Comparison of ENCODE assay signal across 8 cellular contexts in genomic region chr12:2796187-2796663, GRCh38. TPM values are rescaled to one million over a fixed set of nuclear protein-coding genes. Genes with fewer than 3 reads are reported as not detected.
DNase-seq lines count a peak whose midpoint lies in the region; ATAC-seq lines count a peak whose summit lies in the region.

No MANE protein-coding gene starts in this region.

- H3K9me3 ChIP-seq in ectodermal cell (ENCODE audit: control insufficient read depth, low read length), result no peaks in the 10 kb centered on the region

- DNase-seq in NCI-H146 treated with DMSO at 0.1 percent for 48 hours (lab: John Stamatoyannopoulos, UW; ENCODE audit: unreplicated experiment) (peak; percentile 58), NCI-H146 (lab: John Stamatoyannopoulos, UW) (no peak), NCI-H69 (lab: John Stamatoyannopoulos, UW) (peak; percentile 47), NCI-H1694 (lab: John Stamatoyannopoulos, UW) (no peak), LoVo (ENCODE audit: low spot score) (no peak), NCI-H1048 (lab: John Stamatoyannopoulos, UW) (no peak)
- DNase-seq in natural killer cell treated with Interleukin-12 subunit alpha and Interleukin-12 subunit beta and Interleukin-15 and Interleukin-18, amount 100 ng/mL, for 72 hours (ENCODE audit: low spot score), result no peak

- WGBS in ectodermal cell, 2 experiments, result 15 to 16% methylated on average over 14 of the region's 14 CpGs

- peaks cover 29% of the 10 kb centered on the region for H3K36me3 ChIP-seq in ectodermal cell (ENCODE audit: control insufficient read depth, insufficient read depth, low read length)

- H3K36me3 Mint-ChIP-seq in natural killer cell treated with Interleukin-12 subunit alpha and Interleukin-12 subunit beta and Interleukin-15 and Interleukin-18, amount 100 ng/mL, for 72 hours, result peaks cover 39% of the 10 kb centered on the region

- no peaks in the 10 kb centered on the region for H3K27me3 Mint-ChIP-seq in natural killer cell treated with Interleukin-12 subunit alpha and Interleukin-12 subunit beta and Interleukin-15 and Interleukin-18, amount 100 ng/mL, for 72 hours

- H3K9me3 Mint-ChIP-seq in natural killer cell treated with Interleukin-12 subunit alpha and Interleukin-12 subunit beta and Interleukin-15 and Interleukin-18, amount 100 ng/mL, for 72 hours, result no peaks in the 10 kb centered on the region

- H3K4me1 Mint-ChIP-seq in natural killer cell treated with Interleukin-12 subunit alpha and Interleukin-12 subunit beta and Interleukin-15 and Interleukin-18, amount 100 ng/mL, for 72 hours (ENCODE audit: low read depth in 2 of 2), result peaks cover 21 to 27% of the 10 kb centered on the region in 2 donors

- H3K4me3 ChIP-seq in ectodermal cell (ENCODE audit: insufficient read depth, low read depth, low read length), result peak overlapping the region; percentile 53

- H3K27me3 ChIP-seq in ectodermal cell (ENCODE audit: control insufficient read depth, insufficient read depth, low read length, poor library complexity, severe bottlenecking), result peaks cover 21% of the 10 kb centered on the region

- no peak overlapping the region for H3K27ac ChIP-seq in ectodermal cell (ENCODE audit: insufficient read depth, low read depth, low read length, poor library complexity, severe bottlenecking)

- H3K4me3 Mint-ChIP-seq in natural killer cell treated with Interleukin-12 subunit alpha and Interleukin-12 subunit beta and Interleukin-15 and Interleukin-18, amount 100 ng/mL, for 72 hours, result peak overlapping the region; percentile 99

- H3K4me1 ChIP-seq in ectodermal cell (ENCODE audit: control insufficient read depth, insufficient read depth, low read length), result no peaks in the 10 kb centered on the region

- H3K27ac Mint-ChIP-seq in natural killer cell treated with Interleukin-12 subunit alpha and Interleukin-12 subunit beta and Interleukin-15 and Interleukin-18, amount 100 ng/mL, for 72 hours, result peak overlapping the region; percentile 85

- ATAC-seq in natural killer cell treated with Interleukin-12 subunit alpha and Interleukin-12 subunit beta and Interleukin-15 and Interleukin-18, amount 100 ng/mL, for 72 hours, result no peak

RNA-seq across cellular contexts. Expression of gene FKBP4, which starts 1.5 kb away (rescaled TPM):
- 61.2 TPM for polyA plus RNA-seq in ectodermal cell (2013, experiment 1 of 4)
- polyA plus RNA-seq in ectodermal cell (2013, experiment 2 of 4), result 61.0 TPM
- polyA plus RNA-seq in ectodermal cell (2013, experiment 3 of 4), result 39.3 TPM
- polyA plus RNA-seq in ectodermal cell (2013, experiment 4 of 4), result 46.0 TPM
- total RNA-seq in natural killer cell treated with Interleukin-12 subunit alpha and Interleukin-12 subunit beta and Interleukin-15 and Interleukin-18, amount 100 ng/mL, for 72 hours, result 100 to 1,000 TPM in 1 of 2 donors, 10 to 100 TPM in 1; 92.1 to 181 TPM

RNA-seq across cellular contexts. Expression of gene ITFG2, which starts 16.2 kb away (rescaled TPM):
- 19.1 TPM for polyA plus RNA-seq in ectodermal cell (2013, experiment 1 of 4)
- polyA plus RNA-seq in ectodermal cell (2013, experiment 2 of 4), result 16.9 TPM
- polyA plus RNA-seq in ectodermal cell (2013, experiment 3 of 4), result 19.4 TPM
- polyA plus RNA-seq in ectodermal cell (2013, experiment 4 of 4), result 19.2 TPM
- 10 to 100 TPM; 28.2 to 65.1 TPM for total RNA-seq in natural killer cell treated with Interleukin-12 subunit alpha and Interleukin-12 subunit beta and Interleukin-15 and Interleukin-18, amount 100 ng/mL, for 72 hours

RNA-seq across cellular contexts. Expression of gene NRIP2, which starts 38.6 kb away (rescaled TPM):
- polyA plus RNA-seq in ectodermal cell (2013, experiment 1 of 4), result 0.83 TPM
- 0.69 TPM for polyA plus RNA-seq in ectodermal cell (2013, experiment 2 of 4)
- polyA plus RNA-seq in ectodermal cell (2013, experiment 3 of 4), result 0.32 TPM
- 0.12 TPM for polyA plus RNA-seq in ectodermal cell (2013, experiment 4 of 4)
- not detected for total RNA-seq in natural killer cell treated with Interleukin-12 subunit alpha and Interleukin-12 subunit beta and Interleukin-15 and Interleukin-18, amount 100 ng/mL, for 72 hours

Comparison
In these comparisons a context has a peak if more than half of its experiments do, and no peak if none do; other contexts are left out.
1. DNase-seq: peak in NCI-H146 treated with DMSO at 0.1 percent for 48 hours (single experiment) and NCI-H69 (single experiment); none in NCI-H146 (single experiment), natural killer cell treated with Interleukin-12 subunit alpha and Interleukin-12 subunit beta and Interleukin-15 and Interleukin-18, amount 100 ng/mL, for 72 hours (single experiment), NCI-H1694 (single experiment), LoVo (single experiment) and NCI-H1048 (single experiment).